In the genomic region with DNA sequence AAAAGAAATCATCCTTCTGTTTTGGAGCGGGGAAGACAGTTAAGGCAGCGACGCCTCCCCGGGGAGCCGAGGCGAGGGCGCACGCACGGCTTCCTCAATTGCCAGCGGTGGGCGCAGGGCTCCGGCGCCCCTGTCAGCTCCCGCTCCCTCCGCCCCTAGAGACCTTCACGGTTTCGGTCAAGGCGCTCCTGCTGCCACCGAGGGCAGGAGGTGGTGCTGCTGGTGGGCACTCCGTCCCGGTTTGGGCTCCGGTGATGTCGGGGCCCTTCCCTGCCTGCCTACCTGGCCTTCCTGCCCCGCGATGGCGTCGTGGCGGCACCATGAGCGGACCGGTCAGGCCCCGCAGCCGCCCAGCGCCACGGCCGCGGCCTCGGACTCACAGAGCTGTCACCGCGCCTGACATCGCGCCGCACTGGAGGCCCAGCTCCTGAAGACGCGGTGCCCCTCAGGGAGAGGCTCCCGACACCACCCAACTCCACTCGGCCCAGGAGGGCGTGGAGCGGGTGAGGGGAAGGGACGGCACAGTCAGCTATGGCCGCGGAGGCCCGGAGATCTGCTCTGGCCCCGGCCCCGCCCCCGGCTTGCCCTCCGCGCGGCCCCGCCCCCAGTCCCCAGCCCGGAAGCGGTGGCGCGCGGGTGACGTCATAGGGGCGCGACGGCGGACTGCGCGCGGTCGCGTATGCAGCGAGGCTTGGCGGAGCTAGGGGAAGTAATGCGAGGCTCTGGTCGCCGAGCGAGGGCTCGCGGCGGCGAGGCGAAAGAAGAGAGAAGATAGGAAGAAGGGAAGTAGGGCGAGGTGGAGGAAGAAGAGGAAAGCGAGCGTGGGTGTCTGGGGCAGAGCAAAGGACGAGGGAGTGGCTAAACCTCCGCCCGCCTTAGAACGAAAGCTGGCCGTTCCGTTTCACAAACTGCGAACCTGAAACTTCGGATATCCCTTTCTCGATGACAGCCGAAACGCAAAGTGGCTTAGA, we compare ENCODE assay signal across 8 cellular contexts. TPM values are rescaled to one million over a fixed set of nuclear protein-coding genes. Genes with fewer than 3 reads are reported as not detected.
DNase-seq lines count a peak whose midpoint lies in the region; ATAC-seq and TF ChIP-seq lines count a peak whose summit lies in the region.

A gene with protein sequence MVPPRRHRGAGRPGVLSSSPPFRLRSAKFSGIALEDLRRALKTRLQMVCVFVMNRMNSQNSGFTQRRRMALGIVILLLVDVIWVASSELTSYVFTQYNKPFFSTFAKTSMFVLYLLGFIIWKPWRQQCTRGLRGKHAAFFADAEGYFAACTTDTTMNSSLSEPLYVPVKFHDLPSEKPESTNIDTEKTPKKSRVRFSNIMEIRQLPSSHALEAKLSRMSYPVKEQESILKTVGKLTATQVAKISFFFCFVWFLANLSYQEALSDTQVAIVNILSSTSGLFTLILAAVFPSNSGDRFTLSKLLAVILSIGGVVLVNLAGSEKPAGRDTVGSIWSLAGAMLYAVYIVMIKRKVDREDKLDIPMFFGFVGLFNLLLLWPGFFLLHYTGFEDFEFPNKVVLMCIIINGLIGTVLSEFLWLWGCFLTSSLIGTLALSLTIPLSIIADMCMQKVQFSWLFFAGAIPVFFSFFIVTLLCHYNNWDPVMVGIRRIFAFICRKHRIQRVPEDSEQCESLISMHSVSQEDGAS (minus strand): TSS at position 555 of the 971 bp plus-strand sequence. CDS start 233 bp downstream, at position 322.

- H3K9me3 ChIP-seq in BE2C = no peaks in the 10 kb centered on the region

- TF ChIP-seq CTCF in BE2C (IDR thresholded peaks at IDR 0.05; ENCODE audit: low read depth, low read length) (no peak), chondrocyte (IDR thresholded peaks at IDR 0.05) (peak; percentile 32)

- no peaks in the 10 kb centered on the region for H3K27me3 ChIP-seq in BE2C

- peak within 1 kb of the TSS; percentile 89 for H3K4me3 Mint-ChIP-seq in activated CD4-positive, alpha-beta T cell treated with anti-CD3 and anti-CD28 coated beads for 36 hours
- H3K4me3 Mint-ChIP-seq in chondrocyte (ENCODE audit: unreplicated experiment) = peak within 1 kb of the TSS; percentile 99

- peaks cover 13% of the 10 kb centered on the region for H3K4me1 Mint-ChIP-seq in activated CD4-positive, alpha-beta T cell treated with anti-CD3 and anti-CD28 coated beads for 36 hours
- peaks cover 68% of the 10 kb centered on the region for H3K4me1 Mint-ChIP-seq in chondrocyte (ENCODE audit: low read depth)

- CTCF ChIA-PET in activated CD4-positive, alpha-beta T cell treated with anti-CD3 and anti-CD28 coated beads for 36 hours (lab: Charles Lee) = interaction anchor here (0.7 to 1.9 kb wide), 16 partner anchors 10 to 277 kb away, joined by 3 to 10 read pairs (median 4); a partner anchor contains a TSS

- peak within 1 kb of the TSS; percentile 86 for H3K4me3 ChIP-seq in BE2C (ENCODE audit: low read depth, low read length)

- DNase-seq in BE2C = peak; percentile 84
- DNase-seq in GM19240 (ENCODE audit: insufficient read length, low spot score) = peak; percentile 45
- DNase-seq in NCI-H524 (lab: John Stamatoyannopoulos, UW) = peak; percentile 47 to 79
- peak; percentile 96 for DNase-seq in activated CD4-positive, alpha-beta T cell treated with anti-CD3 and anti-CD28 coated beads for 36 hours
- peak; percentile 96 for DNase-seq in chondrocyte (ENCODE audit: low spot score)
- DNase-seq in kidney tubule cell (ENCODE audit: low spot score) = peak; percentile 95
- peak; percentile 78 to 95 for DNase-seq in stimulated activated CD4-positive, alpha-beta T cell treated with anti-CD3 and anti-CD28 coated beads, Interleukin-1b, Interleukin-23, amount 100 ng/mL, for 1 hour (ENCODE audit: low read depth in 2 of 2)

- H3K4me1 ChIP-seq in BE2C = no peaks in the 10 kb centered on the region

- H3K9me3 Mint-ChIP-seq in activated CD4-positive, alpha-beta T cell treated with anti-CD3 and anti-CD28 coated beads for 36 hours (ENCODE audit: low read depth) = no peaks in the 10 kb centered on the region
- no peaks in the 10 kb centered on the region for H3K9me3 Mint-ChIP-seq in chondrocyte (ENCODE audit: low read depth)

- no peaks in the 10 kb centered on the region for H3K36me3 ChIP-seq in BE2C

- peak within 1 kb of the TSS; percentile 99 for H3K27ac Mint-ChIP-seq in activated CD4-positive, alpha-beta T cell treated with anti-CD3 and anti-CD28 coated beads for 36 hours
- peak within 1 kb of the TSS; percentile 100 for H3K27ac Mint-ChIP-seq in chondrocyte (ENCODE audit: unreplicated experiment)

- POLR2A ChIA-PET in activated CD4-positive, alpha-beta T cell treated with anti-CD3 and anti-CD28 coated beads for 36 hours (lab: Charles Lee) = interaction anchor here (0.6 to 1.9 kb wide), 11 partner anchors 13 to 152 kb away, joined by 3 to 21 read pairs (median 4); a partner anchor contains a TSS

- peaks cover 6% of the 10 kb centered on the region for H3K36me3 Mint-ChIP-seq in activated CD4-positive, alpha-beta T cell treated with anti-CD3 and anti-CD28 coated beads for 36 hours (ENCODE audit: low read depth)
- H3K36me3 Mint-ChIP-seq in chondrocyte (ENCODE audit: low read depth) = peaks cover 2% of the 10 kb centered on the region

- intact Hi-C loops in activated CD4-positive, alpha-beta T cell treated with anti-CD3 and anti-CD28 coated beads for 36 hours (cut with DNase I, micrococcal nuclease) = loop anchor here (1.0 to 10.0 kb wide), 11 partner anchors 36 to 222 kb away; no protein-coding TSS in a partner anchor

- no peaks in the 10 kb centered on the region for H3K27me3 Mint-ChIP-seq in activated CD4-positive, alpha-beta T cell treated with anti-CD3 and anti-CD28 coated beads for 36 hours
- no peaks in the 10 kb centered on the region for H3K27me3 Mint-ChIP-seq in chondrocyte (ENCODE audit: low read depth)

- peak; percentile 87 for ATAC-seq in HG03457 (IDR thresholded peaks at IDR 0.05; ENCODE audit: unreplicated experiment)
- peak; percentile 89 for ATAC-seq in activated CD4-positive, alpha-beta T cell treated with anti-CD3 and anti-CD28 coated beads for 36 hours

RNA-seq across cellular contexts. Expression of the gene that starts here (rescaled TPM):
- polyA plus RNA-seq in BE2C (2012; ENCODE audit: insufficient read depth, insufficient read length, low read depth) = 5.5 TPM
- total RNA-seq in activated CD4-positive, alpha-beta T cell treated with anti-CD3 and anti-CD28 coated beads for 36 hours = 10 to 100 TPM; 13.4 to 18.4 TPM
- 139 to 144 TPM (median 142 TPM) in 3 replicates for total RNA-seq in chondrocyte

Comparison
In these comparisons a context has a peak if more than half of its experiments do, and no peak if none do; other contexts are left out.
1. Peak in every context shown above with its lines: DNase-seq, ATAC-seq and H3K4me3 ChIP-seq.
2. DNase-seq: peak in every context shown above with its lines; median percentile 96 in activated CD4-positive, alpha-beta T cell treated with anti-CD3 and anti-CD28 coated beads for 36 hours; 96 in chondrocyte; 95 in kidney tubule cell; 86 in stimulated activated CD4-positive, alpha-beta T cell treated with anti-CD3 and anti-CD28 coated beads, Interleukin-1b, Interleukin-23, amount 100 ng/mL, for 1 hour; 84 in BE2C; 63 in NCI-H524; 45 in GM19240.